15 cellular contexts compared by ENCODE assay signal in the genomic region with DNA sequence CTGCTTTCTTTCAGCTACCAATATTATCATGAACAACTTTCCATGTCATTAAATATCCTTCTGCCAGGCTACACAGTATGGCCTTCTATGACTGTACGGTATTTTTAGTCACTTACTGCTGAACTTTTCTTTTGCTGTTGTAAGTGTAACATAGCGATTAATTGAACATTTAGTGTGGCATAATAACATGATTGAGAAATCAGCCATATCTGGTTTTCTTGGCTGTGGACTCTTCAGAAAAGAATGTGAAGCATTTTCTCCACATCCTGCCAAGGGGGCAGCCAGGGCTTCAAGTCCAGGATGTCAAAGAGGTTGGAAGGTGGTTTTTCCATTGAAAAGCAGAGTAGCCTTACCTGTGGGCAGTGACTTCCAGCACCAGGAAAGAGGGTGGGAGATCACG. TPM values are rescaled to one million over a fixed set of nuclear protein-coding genes. Genes with fewer than 3 reads are reported as not detected.
DNase-seq lines count a peak whose midpoint lies in the region; ATAC-seq and TF ChIP-seq lines count a peak whose summit lies in the region.
"Had no signal": no experiment of that assay in that cellular context is flagged by ENCODE, and none has a peak within 500 bp of the region (broad histone marks: within the 10 kb centered on the region; RNA-seq: fewer than 3 reads in every experiment).

No MANE protein-coding gene starts in this region.

- no peak for TF ChIP-seq RAD21 in SK-N-SH (IDR thresholded peaks at IDR 0.05; ENCODE audit: low read length)

- WGBS in SK-N-SH (ENCODE audit: low lambda C conversion rate), result 63% methylated on average over 3 of the region's 3 CpGs

- no peaks in the 10 kb centered on the region for H3K9me2 ChIP-seq in SK-N-SH

- DNase-seq in H4 (ENCODE audit: low spot score) (peak; percentile 77), SK-N-SH (no peak), fibroblast of peridontal ligament (ENCODE audit: extremely low read depth) (peak; percentile 83), skeletal muscle cell (ENCODE audit: low read depth) (peak; percentile 60), T-helper 9 cell (no peak)
- DNase-seq in effector memory CD4-positive, alpha-beta T cell, result no peak
- DNase-seq: activated T-cell treated with anti-CD3 and anti-CD28 coated beads, Interleukin-2, amount 50 U/mL, for 4 hours; cerebellar nuclear complex; DMS153; hypothalamus; NCI-H2029 treated with DMSO at 0.1 percent for 48 hours; small intestine had no signal

- ATAC-seq in GM18519 (IDR thresholded peaks at IDR 0.05; ENCODE audit: low FRiP score, unreplicated experiment) (no peak), HG03457 (IDR thresholded peaks at IDR 0.05; ENCODE audit: unreplicated experiment) (no peak)
- ATAC-seq: activated T-cell treated with anti-CD3 and anti-CD28 coated beads, Interleukin-2, amount 50 U/mL, for 4 hours had no signal

- H3K9me3 ChIP-seq in SK-N-SH, result no peaks in the 10 kb centered on the region
- H3K9me3 ChIP-seq in effector memory CD4-positive, alpha-beta T cell (ENCODE audit: control insufficient read depth, low read length), result no peaks in the 10 kb centered on the region

- H3F3A ChIP-seq in SK-N-SH (replicated peaks; ENCODE audit: insufficient read depth), result no peaks in the 10 kb centered on the region

- H3K27me3 ChIP-seq in SK-N-SH (ENCODE audit: insufficient read depth), result no peaks in the 10 kb centered on the region
- H3K27me3 ChIP-seq in effector memory CD4-positive, alpha-beta T cell (replicated peaks; ENCODE audit: control insufficient read depth, insufficient read depth, low read length, poor library complexity, severe bottlenecking), result no peaks in the 10 kb centered on the region

- peak overlapping the region in 1 of 2 experiments; percentile 27; a peak in 1 of 4 replicates for H3K27ac ChIP-seq in SK-N-SH (ENCODE audit: low read depth in 2 of 2, low read length in 1 of 2)
- H3K27ac ChIP-seq in effector memory CD4-positive, alpha-beta T cell (ENCODE audit: insufficient read depth, low read length, poor library complexity, severe bottlenecking), result no peak overlapping the region
- H3K27ac ChIP-seq: VCaP had no signal

- no peak for TF ChIP-seq EP300 in SK-N-SH (IDR thresholded peaks at IDR 0.05; ENCODE audit: borderline replicate concordance in 1 of 2, low read depth in 1 of 2, low read length in 1 of 2)

- peaks cover 4 to 8% of the 10 kb centered on the region in 2 experiments; a peak in 2 of 4 replicates for H3K4me1 ChIP-seq in SK-N-SH (ENCODE audit: control insufficient read depth in 1 of 2, insufficient read depth in 2 of 2, low read depth in 1 of 2, low read length in 1 of 2)
- no peaks in the 10 kb centered on the region for H3K4me1 ChIP-seq in effector memory CD4-positive, alpha-beta T cell (ENCODE audit: control insufficient read depth, insufficient read depth, low read length, poor library complexity, severe bottlenecking)

- H4K20me1 ChIP-seq in SK-N-SH (ENCODE audit: insufficient read depth), result no peaks in the 10 kb centered on the region

- peak overlapping the region; percentile 71; the same call in 1 of the 2 replicates for H2AFZ ChIP-seq in SK-N-SH (ENCODE audit: low read depth)

- CTCF ChIA-PET in SK-N-SH (lab: Yijun Ruan, JAX), result interaction anchor here (1.1 to 18.3 kb wide), 3 partner anchors 8 to 194 kb away, joined by 3 to 822 read pairs (median 18); a partner anchor contains a TSS

- no peaks in the 10 kb centered on the region for H3K79me2 ChIP-seq in SK-N-SH (ENCODE audit: insufficient read depth)

- no peak for TF ChIP-seq CTCF in SK-N-SH (IDR thresholded peaks at IDR 0.05)

- no peak overlapping the region for H3K9ac ChIP-seq in SK-N-SH

- H3K4me2 ChIP-seq in SK-N-SH, result peak overlapping the region; percentile 30; the same call in 1 of the 2 replicates

- H3K36me3 ChIP-seq in SK-N-SH (replicated peaks in 1 of 2; ENCODE audit: control insufficient read depth in 1 of 2, insufficient read depth in 2 of 2, low read length in 1 of 2), result no peaks in the 10 kb centered on the region
- no peaks in the 10 kb centered on the region for H3K36me3 ChIP-seq in effector memory CD4-positive, alpha-beta T cell (ENCODE audit: control insufficient read depth, insufficient read depth, low read length)

- POLR2A ChIA-PET in SK-N-SH (lab: Yijun Ruan, JAX), result interaction anchor here (0.8 kb wide), 1 partner anchor 9 kb away, joined by 3 read pairs; a partner anchor contains a TSS

- H3K4me3 ChIP-seq in SK-N-SH (ENCODE audit: low read depth in 2 of 2, low read length in 1 of 2) (no peak overlapping the region), skeletal muscle cell (ENCODE audit: low read depth, low read length) (no peak overlapping the region)
- no peak overlapping the region for H3K4me3 ChIP-seq in effector memory CD4-positive, alpha-beta T cell (ENCODE audit: insufficient read depth, low read depth, low read length, poor library complexity, severe bottlenecking)

TF ChIP-seq in SK-N-SH, 30 proteins besides CTCF, POLR2A, EP300 and RAD21:
- peak; percentile 49 for TF ChIP-seq TCF12 (IDR thresholded peaks at IDR 0.05)
- TF ChIP-seq, protein P1, sequence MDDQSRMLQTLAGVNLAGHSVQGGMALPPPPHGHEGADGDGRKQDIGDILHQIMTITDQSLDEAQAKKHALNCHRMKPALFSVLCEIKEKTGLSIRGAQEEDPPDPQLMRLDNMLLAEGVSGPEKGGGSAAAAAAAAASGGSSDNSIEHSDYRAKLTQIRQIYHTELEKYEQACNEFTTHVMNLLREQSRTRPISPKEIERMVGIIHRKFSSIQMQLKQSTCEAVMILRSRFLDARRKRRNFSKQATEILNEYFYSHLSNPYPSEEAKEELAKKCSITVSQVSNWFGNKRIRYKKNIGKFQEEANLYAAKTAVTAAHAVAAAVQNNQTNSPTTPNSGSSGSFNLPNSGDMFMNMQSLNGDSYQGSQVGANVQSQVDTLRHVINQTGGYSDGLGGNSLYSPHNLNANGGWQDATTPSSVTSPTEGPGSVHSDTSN (IDR thresholded peaks at IDR 0.05), result 0 out of 2 replicates have a peak, but pooled peaks have one; percentile 9
- TF ChIP-seq, protein P2, sequence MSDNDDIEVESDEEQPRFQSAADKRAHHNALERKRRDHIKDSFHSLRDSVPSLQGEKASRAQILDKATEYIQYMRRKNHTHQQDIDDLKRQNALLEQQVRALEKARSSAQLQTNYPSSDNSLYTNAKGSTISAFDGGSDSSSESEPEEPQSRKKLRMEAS (IDR thresholded peaks at IDR 0.05; ENCODE audit: low read depth), result 0 out of 2 replicates have a peak, but pooled peaks have one; percentile 23
- peak; percentile 22; the same call in 1 of the 2 replicates for TF ChIP-seq FOSL2 (IDR thresholded peaks at IDR 0.05; ENCODE audit: borderline replicate concordance, low read depth)
- TF ChIP-seq RCOR1 (IDR thresholded peaks at IDR 0.05; ENCODE audit: low read length), result no peak
- TF ChIP-seq, protein P3, sequence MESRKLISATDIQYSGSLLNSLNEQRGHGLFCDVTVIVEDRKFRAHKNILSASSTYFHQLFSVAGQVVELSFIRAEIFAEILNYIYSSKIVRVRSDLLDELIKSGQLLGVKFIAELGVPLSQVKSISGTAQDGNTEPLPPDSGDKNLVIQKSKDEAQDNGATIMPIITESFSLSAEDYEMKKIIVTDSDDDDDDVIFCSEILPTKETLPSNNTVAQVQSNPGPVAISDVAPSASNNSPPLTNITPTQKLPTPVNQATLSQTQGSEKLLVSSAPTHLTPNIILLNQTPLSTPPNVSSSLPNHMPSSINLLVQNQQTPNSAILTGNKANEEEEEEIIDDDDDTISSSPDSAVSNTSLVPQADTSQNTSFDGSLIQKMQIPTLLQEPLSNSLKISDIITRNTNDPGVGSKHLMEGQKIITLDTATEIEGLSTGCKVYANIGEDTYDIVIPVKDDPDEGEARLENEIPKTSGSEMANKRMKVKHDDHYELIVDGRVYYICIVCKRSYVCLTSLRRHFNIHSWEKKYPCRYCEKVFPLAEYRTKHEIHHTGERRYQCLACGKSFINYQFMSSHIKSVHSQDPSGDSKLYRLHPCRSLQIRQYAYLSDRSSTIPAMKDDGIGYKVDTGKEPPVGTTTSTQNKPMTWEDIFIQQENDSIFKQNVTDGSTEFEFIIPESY (IDR thresholded peaks at IDR 0.05; ENCODE audit: borderline replicate concordance, low read depth), result no peak
- TF ChIP-seq SIN3A (IDR thresholded peaks at IDR 0.05; ENCODE audit: borderline replicate concordance, low read depth, low read length), result no peak
- no peak for TF ChIP-seq EZH2phosphoT487 (IDR thresholded peaks at IDR 0.05; ENCODE audit: borderline replicate concordance, low read depth)
- peak; percentile 54; the same call in 1 of the 2 replicates for TF ChIP-seq NFIC (IDR thresholded peaks at IDR 0.05; ENCODE audit: borderline replicate concordance)
- no peak for TF ChIP-seq GABPA (IDR thresholded peaks at IDR 0.05; ENCODE audit: low read depth)
- TF ChIP-seq FOXJ3 (CRISPR knock-in tag; IDR thresholded peaks at IDR 0.05), result no peak
- peak; percentile 42; the same call in 1 of the 2 replicates for TF ChIP-seq TEAD4 (IDR thresholded peaks at IDR 0.05; ENCODE audit: borderline replicate concordance, insufficient read depth)
TF ChIP-seq in SK-N-SH: peak in this region for 6.

RNA-seq across cellular contexts. Expression of a gene that starts 8.8 kb away (rescaled TPM):
- total RNA-seq in H4 (2014; rRNA removed; shearing (Covaris generic)), result 45.1 and 62.6 TPM in 2 replicates
- 39.7 and 49.0 TPM in 2 replicates for polyA plus RNA-seq in SK-N-SH (2012; rRNA removed)
- 46.8 and 49.0 TPM in 2 replicates for polyA plus RNA-seq in SK-N-SH (2012; cell fraction: cytosol; rRNA removed)
- 47.8 and 72.0 TPM in 2 replicates for polyA plus RNA-seq in SK-N-SH (2012; cell fraction: nucleus; rRNA removed)

RNA-seq across cellular contexts. Expression of a gene that starts 58.7 kb away (rescaled TPM):
- 16.9 and 17.7 TPM in 2 replicates for total RNA-seq in H4 (2014; rRNA removed; shearing (Covaris generic))
- 34.6 and 46.3 TPM in 2 replicates for polyA plus RNA-seq in SK-N-SH (2012; rRNA removed)
- polyA plus RNA-seq in SK-N-SH (2012; cell fraction: cytosol; rRNA removed), result 19.4 and 26.7 TPM in 2 replicates
- 103 and 120 TPM in 2 replicates for polyA plus RNA-seq in SK-N-SH (2012; cell fraction: nucleus; rRNA removed)

Comparison
In these comparisons a context has a peak if more than half of its experiments do, and no peak if none do; other contexts are left out.
1. DNase-seq: peak in H4 (single experiment), fibroblast of peridontal ligament (single experiment) and skeletal muscle cell (single experiment); none in SK-N-SH (single experiment), effector memory CD4-positive, alpha-beta T cell (0 of 3) and T-helper 9 cell (single experiment).